In genomic region chr6:110066091-110066490, GRCh38 we compare ENCODE assay signal across 19 cellular contexts.
"Had no signal": no experiment of that assay in that cellular context is flagged by ENCODE, and none has a peak within 500 bp of the region (broad histone marks: within the 10 kb centered on the region; RNA-seq: fewer than 3 reads in every experiment).

No MANE protein-coding gene starts in this region.

- H3K4me1 Mint-ChIP-seq: activated naive CD4-positive, alpha-beta T cell treated with anti-CD3 and anti-CD28 coated beads, Interleukin-2, amount 50 U/mL, for 24 hours had no signal

- H3K36me3 Mint-ChIP-seq: activated CD8-positive, alpha-beta memory T cell treated with anti-CD3 and anti-CD28 coated beads, Interleukin-2, amount 10 ng/mL, durations not matched to agents 7 days and 5 days; activated naive CD4-positive, alpha-beta T cell treated with anti-CD3 and anti-CD28 coated beads, Interleukin-2, amount 50 U/mL, for 24 hours had no signal

- DNase-seq: activated CD4-positive, alpha-beta T cell treated with anti-CD3 and anti-CD28 coated beads, Interleukin-2, amount 50 U/mL, for 48 hours; activated CD8-positive, alpha-beta memory T cell treated with anti-CD3 and anti-CD28 coated beads, Interleukin-2, amount 10 ng/mL, durations not matched to agents 7 days and 5 days; activated effector memory CD4-positive, alpha-beta T cell treated with Interleukin-2 at 50 U/mL for 16 hours; activated T-cell treated with anti-CD3 and anti-CD28 coated beads, Interleukin-2, amount 50 U/mL, for 24 hours; body of pancreas; dermis blood vessel endothelial cell; endodermal cell; erythroblast; hippocampal formation; naive thymus-derived CD4-positive, alpha-beta T cell; right cardiac atrium; small intestine; tibial artery had no signal

- H3K4me3 ChIP-seq: body of pancreas, lung, tibial artery, vagina had no signal

- H3K9me3 ChIP-seq: body of pancreas, neutrophil, tibial artery, vagina had no signal

- H3K4me3 Mint-ChIP-seq: activated CD8-positive, alpha-beta memory T cell treated with anti-CD3 and anti-CD28 coated beads, Interleukin-2, amount 10 ng/mL, durations not matched to agents 7 days and 5 days; activated naive CD4-positive, alpha-beta T cell treated with anti-CD3 and anti-CD28 coated beads, Interleukin-2, amount 50 U/mL, for 24 hours; activated T-cell treated with anti-CD3 and anti-CD28 coated beads, Interleukin-2, amount 50 U/mL, for 24 hours; endodermal cell; naive thymus-derived CD4-positive, alpha-beta T cell had no signal

- H3K4me1 ChIP-seq: body of pancreas, tibial artery, vagina had no signal

- H3K27ac Mint-ChIP-seq: activated CD8-positive, alpha-beta memory T cell treated with anti-CD3 and anti-CD28 coated beads, Interleukin-2, amount 10 ng/mL, durations not matched to agents 7 days and 5 days; activated naive CD4-positive, alpha-beta T cell treated with anti-CD3 and anti-CD28 coated beads, Interleukin-2, amount 50 U/mL, for 24 hours; activated T-cell treated with anti-CD3 and anti-CD28 coated beads, Interleukin-2, amount 50 U/mL, for 24 hours; endodermal cell; naive thymus-derived CD4-positive, alpha-beta T cell; progenitor cell of endocrine pancreas had no signal

- H3K9me3 Mint-ChIP-seq: activated naive CD4-positive, alpha-beta T cell treated with anti-CD3 and anti-CD28 coated beads, Interleukin-2, amount 50 U/mL, for 24 hours; activated T-cell treated with anti-CD3 and anti-CD28 coated beads, Interleukin-2, amount 50 U/mL, for 24 hours; endodermal cell; naive thymus-derived CD4-positive, alpha-beta T cell had no signal

- H3K27me3 ChIP-seq: body of pancreas, neutrophil, vagina had no signal

- H3K27ac ChIP-seq: body of pancreas, neutrophil, tibial artery, vagina had no signal

- ATAC-seq: activated CD4-positive, CD25-positive, alpha-beta regulatory T cell treated with anti-CD3 and anti-CD28 coated beads, Interleukin-2, amount 50 U/mL, for 24 hours; activated CD8-positive, alpha-beta memory T cell treated with anti-CD3 and anti-CD28 coated beads, Interleukin-2, amount 10 ng/mL, durations not matched to agents 7 days and 5 days; body of pancreas; naive thymus-derived CD4-positive, alpha-beta T cell had no signal

- H3K36me3 ChIP-seq: neutrophil, tibial artery, vagina had no signal
